Comparison of ENCODE assay signal across 21 cellular contexts in the genomic region with DNA sequence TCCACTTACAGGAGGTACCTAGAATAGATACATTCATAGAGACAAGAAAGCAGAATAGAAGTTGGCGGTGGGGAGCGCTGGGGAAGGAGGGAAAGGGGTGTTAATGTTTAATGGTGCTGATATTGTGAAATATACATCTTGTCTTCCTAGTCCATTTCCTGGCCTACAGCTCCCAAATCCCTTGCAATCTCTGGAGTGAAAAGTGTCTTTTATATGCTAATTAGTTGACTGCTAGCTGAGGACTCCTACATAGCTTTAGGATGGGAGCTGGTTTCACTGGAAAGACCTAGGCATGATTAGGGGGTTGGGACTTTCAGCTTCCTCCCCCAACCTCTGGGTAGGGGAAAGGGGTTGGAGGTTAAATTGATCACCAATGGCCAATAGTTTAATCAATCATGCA. TPM values are rescaled to one million over a fixed set of nuclear protein-coding genes. Genes with fewer than 3 reads are reported as not detected.
DNase-seq lines count a peak whose midpoint lies in the region; ATAC-seq, FAIRE-seq and TF ChIP-seq lines count a peak whose summit lies in the region.
"Had no signal": no experiment of that assay in that cellular context is flagged by ENCODE, and none has a peak within 500 bp of the region (broad histone marks: within the 10 kb centered on the region; RNA-seq: fewer than 3 reads in every experiment).

No MANE protein-coding gene starts in this region.

- no peaks in the 10 kb centered on the region for H3K9me3 Mint-ChIP-seq in astrocyte (ENCODE audit: unreplicated experiment)
- no peaks in the 10 kb centered on the region for H3K9me3 Mint-ChIP-seq in activated T-helper 2 cell treated with anti-CD3 and anti-CD28 coated beads, Interferon-gamma antibody, Interleukin-2, Interleukin-4, amounts not matched to agents 10 μg/mL and 5 μg/mL and 100 μg/mL, durations not matched to agents 14 hours and 24 hours and 36 hours
- H3K9me3 Mint-ChIP-seq: CD8-positive, alpha-beta T cell had no signal

- no peak overlapping the region for H3K27ac ChIP-seq in astrocyte (ENCODE audit: low read depth, low read length)
- H3K27ac ChIP-seq: A549 had no signal

- H3K4me3 ChIP-seq in HAP-1 (no peak overlapping the region), astrocyte (ENCODE audit: insufficient read depth, low read depth, low read length) (no peak overlapping the region)
- H3K4me3 ChIP-seq: A549 had no signal

- in situ Hi-C loops in HAP-1 (cut with MboI; ENCODE audit: low sequenced_read_pairs): no loop called here

- intact Hi-C loops in activated T-helper 2 cell treated with anti-CD3 and anti-CD28 coated beads, Interferon-gamma antibody, Interleukin-2, Interleukin-4, amounts not matched to agents 10 μg/mL and 5 μg/mL and 100 μg/mL, durations not matched to agents 14 hours and 24 hours and 36 hours (cut with micrococcal nuclease): no loop called here
- intact Hi-C loops in Right ventricle myocardium superior (cut with DNase I): no loop called here

- no peaks in the 10 kb centered on the region for H3K79me2 ChIP-seq in astrocyte (ENCODE audit: insufficient read depth, low read length)

- H3K4me1 Mint-ChIP-seq in astrocyte (ENCODE audit: low read depth, unreplicated experiment): no peaks in the 10 kb centered on the region
- peaks cover 4% of the 10 kb centered on the region for H3K4me1 Mint-ChIP-seq in activated T-helper 2 cell treated with anti-CD3 and anti-CD28 coated beads, Interferon-gamma antibody, Interleukin-2, Interleukin-4, amounts not matched to agents 10 μg/mL and 5 μg/mL and 100 μg/mL, durations not matched to agents 14 hours and 24 hours and 36 hours (ENCODE audit: low read depth)

- H3K27me3 ChIP-seq in HAP-1 (ENCODE audit: low read depth) (no peaks in the 10 kb centered on the region), astrocyte (ENCODE audit: insufficient read depth, low read length) (no peaks in the 10 kb centered on the region)

- H2AFZ ChIP-seq in astrocyte (ENCODE audit: low read depth, low read length): no peak overlapping the region

- TF ChIP-seq CTCF in astrocyte (IDR thresholded peaks at IDR 0.05; ENCODE audit: insufficient read depth, low read depth, low read length): no peak

- peak; percentile 19 to 79 for DNase-seq in HAP-1 (ENCODE audit: low spot score in 2 of 2)
- DNase-seq in astrocyte (ENCODE audit: low read depth): no peak
- peak; percentile 17 for DNase-seq in iPS-NIHi11 (ENCODE audit: low spot score)
- DNase-seq in renal cortical epithelial cell (ENCODE audit: low read depth): peak; percentile 51
- DNase-seq in activated T-helper 2 cell treated with anti-CD3 and anti-CD28 coated beads, Interferon-gamma antibody, Interleukin-2, Interleukin-4, amounts not matched to agents 10 μg/mL and 5 μg/mL and 100 μg/mL, durations not matched to agents 14 hours and 24 hours and 36 hours (ENCODE audit: low spot score): no peak
- DNase-seq in mucosa of gallbladder (ENCODE audit: low spot score): no peak
- DNase-seq in Right ventricle myocardium superior: no peak
- DNase-seq: CD8-positive, alpha-beta T cell; COR-L47; DMS153; DMS79 treated with DMSO at 0.1 percent for 48 hours; EL; GDM1; H9 had no signal

- ATAC-seq in Right ventricle myocardium superior (ENCODE audit: poor library complexity) (no peak), HG03095 (IDR thresholded peaks at IDR 0.05; ENCODE audit: unreplicated experiment) (no peak)
- ATAC-seq: A549; CD8-positive, alpha-beta T cell; HepG2 had no signal

- H3K36me3 Mint-ChIP-seq in astrocyte (ENCODE audit: low read depth, unreplicated experiment): no peaks in the 10 kb centered on the region
- H3K36me3 Mint-ChIP-seq in activated T-helper 2 cell treated with anti-CD3 and anti-CD28 coated beads, Interferon-gamma antibody, Interleukin-2, Interleukin-4, amounts not matched to agents 10 μg/mL and 5 μg/mL and 100 μg/mL, durations not matched to agents 14 hours and 24 hours and 36 hours (ENCODE audit: low read depth): no peaks in the 10 kb centered on the region
- H3K36me3 Mint-ChIP-seq: CD14-positive monocyte; CD8-positive, alpha-beta T cell had no signal

- FAIRE-seq in astrocyte (lab: Jason Lieb, UNC): peak; percentile 29
- FAIRE-seq: A549, D721Med, GM19239, HepG2, HTR-8/SVneo had no signal

- H3K27me3 Mint-ChIP-seq in astrocyte (ENCODE audit: low read depth, unreplicated experiment): no peaks in the 10 kb centered on the region
- peaks cover 10% of the 10 kb centered on the region for H3K27me3 Mint-ChIP-seq in activated T-helper 2 cell treated with anti-CD3 and anti-CD28 coated beads, Interferon-gamma antibody, Interleukin-2, Interleukin-4, amounts not matched to agents 10 μg/mL and 5 μg/mL and 100 μg/mL, durations not matched to agents 14 hours and 24 hours and 36 hours (ENCODE audit: low read depth)

- H4K20me1 ChIP-seq in astrocyte (ENCODE audit: insufficient read depth, low read length): no peaks in the 10 kb centered on the region

- no peak overlapping the region for H3K27ac Mint-ChIP-seq in astrocyte (ENCODE audit: unreplicated experiment)
- H3K27ac Mint-ChIP-seq in activated T-helper 2 cell treated with anti-CD3 and anti-CD28 coated beads, Interferon-gamma antibody, Interleukin-2, Interleukin-4, amounts not matched to agents 10 μg/mL and 5 μg/mL and 100 μg/mL, durations not matched to agents 14 hours and 24 hours and 36 hours: no peak overlapping the region
- H3K27ac Mint-ChIP-seq: CD14-positive monocyte; CD8-positive, alpha-beta T cell had no signal

- H3K4me2 ChIP-seq in astrocyte (ENCODE audit: low read length): no peak overlapping the region
- H3K4me2 ChIP-seq: A549 had no signal

- no peak overlapping the region for H3K4me3 Mint-ChIP-seq in astrocyte (ENCODE audit: unreplicated experiment)
- H3K4me3 Mint-ChIP-seq in activated T-helper 2 cell treated with anti-CD3 and anti-CD28 coated beads, Interferon-gamma antibody, Interleukin-2, Interleukin-4, amounts not matched to agents 10 μg/mL and 5 μg/mL and 100 μg/mL, durations not matched to agents 14 hours and 24 hours and 36 hours (ENCODE audit: low read depth): no peak overlapping the region
- H3K4me3 Mint-ChIP-seq: CD14-positive monocyte; CD8-positive, alpha-beta T cell; H9 had no signal

- H3K4me1 ChIP-seq in HAP-1: peaks cover 7% of the 10 kb centered on the region
- H3K4me1 ChIP-seq in astrocyte (ENCODE audit: insufficient read depth, low read length): no peaks in the 10 kb centered on the region
- H3K4me1 ChIP-seq: A549 had no signal

- H3K9me3 ChIP-seq in HAP-1 (no peaks in the 10 kb centered on the region), astrocyte (ENCODE audit: insufficient read depth, low read depth, low read length) (no peaks in the 10 kb centered on the region)
- H3K9me3 ChIP-seq: A549 had no signal

- H3K36me3 ChIP-seq in HAP-1 (replicated peaks) (no peaks in the 10 kb centered on the region), astrocyte (ENCODE audit: insufficient read depth, low read length) (no peaks in the 10 kb centered on the region)

- H3K9ac ChIP-seq in astrocyte (ENCODE audit: low read length): no peak overlapping the region

RNA-seq across cellular contexts. Expression of a gene that starts 36.0 kb away (rescaled TPM):
- total RNA-seq in astrocyte (16.0 and 17.0 TPM in 2 replicates), renal cortical epithelial cell (21.9 and 26.4 TPM in 2 replicates), mucosa of gallbladder (26.4 TPM), Right ventricle myocardium superior (23.3 TPM)
- total RNA-seq in activated T-helper 2 cell treated with anti-CD3 and anti-CD28 coated beads, Interferon-gamma antibody, Interleukin-2, Interleukin-4, amounts not matched to agents 10 μg/mL and 5 μg/mL and 100 μg/mL, durations not matched to agents 14 hours and 24 hours and 36 hours: 9.0 and 10.9 TPM in 2 replicates

Comparison
In these comparisons a context has a peak if more than half of its experiments do, and no peak if none do; other contexts are left out.
1. DNase-seq: peak in HAP-1 (2 of 2), iPS-NIHi11 (single experiment) and renal cortical epithelial cell (single experiment); none in astrocyte (single experiment), activated T-helper 2 cell treated with anti-CD3 and anti-CD28 coated beads, Interferon-gamma antibody, Interleukin-2, Interleukin-4, amounts not matched to agents 10 μg/mL and 5 μg/mL and 100 μg/mL, durations not matched to agents 14 hours and 24 hours and 36 hours (single experiment), mucosa of gallbladder (single experiment) and Right ventricle myocardium superior (single experiment).